Comparison of ENCODE assay signal across 1 cellular context in the genomic region with DNA sequence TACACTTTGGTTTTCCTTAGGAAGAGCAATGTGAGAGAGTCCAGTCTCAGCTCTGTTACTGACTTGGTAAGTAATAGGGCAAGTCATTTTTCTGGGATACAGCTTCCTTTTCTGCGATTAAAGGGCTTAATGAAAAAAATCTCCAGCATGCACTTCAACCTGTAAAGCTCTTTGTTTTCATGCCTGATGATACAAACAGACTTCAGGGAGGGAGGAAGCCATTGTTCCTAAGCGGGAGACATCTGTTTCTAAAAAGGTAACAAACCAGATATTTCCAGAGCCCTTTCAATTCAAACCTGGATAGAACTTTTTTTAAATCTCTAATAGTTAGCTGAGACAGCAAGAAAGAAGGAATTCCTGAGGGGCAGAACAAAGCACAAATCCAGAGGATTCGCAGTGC.
TF ChIP-seq lines count a peak whose summit lies in the region.

No MANE protein-coding gene starts in this region.

TF ChIP-seq in K562, 482 proteins besides CTCF, POLR2A, EP300 and RAD21:
- no peak for TF ChIP-seq PHB2 (IDR thresholded peaks at IDR 0.05; ENCODE audit: low read depth)
- no peak for TF ChIP-seq NONO (IDR thresholded peaks at IDR 0.05; ENCODE audit: low read depth in 2 of 2, low read length in 1 of 2)
- no peak for TF ChIP-seq HMGN3 (IDR thresholded peaks at IDR 0.05; ENCODE audit: borderline replicate concordance, extremely low read depth, insufficient read length, low read depth, low read length)
- TF ChIP-seq CEBPG (CRISPR knock-in tag; IDR thresholded peaks at IDR 0.05), result no peak
- no peak for TF ChIP-seq CEBPG (tag; conservative IDR thresholded peaks at IDR 0.05 in 1 of 2, IDR thresholded peaks at IDR 0.05 in 1 of 2)
- no peak for TF ChIP-seq TEAD2 (tag; IDR thresholded peaks at IDR 0.05)
- no peak for TF ChIP-seq ETV5 (CRISPR knock-in tag; IDR thresholded peaks at IDR 0.05; ENCODE audit: low read depth)
- TF ChIP-seq NFYB (IDR thresholded peaks at IDR 0.05; ENCODE audit: extremely low read depth, insufficient read length), result no peak
- no peak for TF ChIP-seq ZNF431 (CRISPR knock-in tag; IDR thresholded peaks at IDR 0.05)
- no peak for TF ChIP-seq ZNF76 (CRISPR knock-in tag; IDR thresholded peaks at IDR 0.05; ENCODE audit: borderline replicate concordance)
- TF ChIP-seq FOXA1 (IDR thresholded peaks at IDR 0.05; ENCODE audit: borderline replicate concordance), result no peak
- TF ChIP-seq PTBP1 (IDR thresholded peaks at IDR 0.05; ENCODE audit: low read depth, low read length), result no peak
- no peak for TF ChIP-seq CC2D1A (IDR thresholded peaks at IDR 0.05)
- no peak for TF ChIP-seq BRF1 (IDR thresholded peaks at IDR 0.05; ENCODE audit: borderline replicate concordance, extremely low read depth, insufficient read length)
- no peak for TF ChIP-seq FOXJ2 (tag; IDR thresholded peaks at IDR 0.05)
- no peak for TF ChIP-seq ZNF77 (CRISPR knock-in tag; IDR thresholded peaks at IDR 0.05)
- no peak for TF ChIP-seq MBD2 (IDR thresholded peaks at IDR 0.05; ENCODE audit: borderline replicate concordance, low read depth)
- TF ChIP-seq, protein P1, sequence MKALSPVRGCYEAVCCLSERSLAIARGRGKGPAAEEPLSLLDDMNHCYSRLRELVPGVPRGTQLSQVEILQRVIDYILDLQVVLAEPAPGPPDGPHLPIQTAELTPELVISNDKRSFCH (CRISPR knock-in tag; IDR thresholded peaks at IDR 0.05), result no peak
- TF ChIP-seq, protein P1 (tag; IDR thresholded peaks at IDR 0.05), result no peak
